ENCODE assay signal across 1 cellular context in the genomic region with DNA sequence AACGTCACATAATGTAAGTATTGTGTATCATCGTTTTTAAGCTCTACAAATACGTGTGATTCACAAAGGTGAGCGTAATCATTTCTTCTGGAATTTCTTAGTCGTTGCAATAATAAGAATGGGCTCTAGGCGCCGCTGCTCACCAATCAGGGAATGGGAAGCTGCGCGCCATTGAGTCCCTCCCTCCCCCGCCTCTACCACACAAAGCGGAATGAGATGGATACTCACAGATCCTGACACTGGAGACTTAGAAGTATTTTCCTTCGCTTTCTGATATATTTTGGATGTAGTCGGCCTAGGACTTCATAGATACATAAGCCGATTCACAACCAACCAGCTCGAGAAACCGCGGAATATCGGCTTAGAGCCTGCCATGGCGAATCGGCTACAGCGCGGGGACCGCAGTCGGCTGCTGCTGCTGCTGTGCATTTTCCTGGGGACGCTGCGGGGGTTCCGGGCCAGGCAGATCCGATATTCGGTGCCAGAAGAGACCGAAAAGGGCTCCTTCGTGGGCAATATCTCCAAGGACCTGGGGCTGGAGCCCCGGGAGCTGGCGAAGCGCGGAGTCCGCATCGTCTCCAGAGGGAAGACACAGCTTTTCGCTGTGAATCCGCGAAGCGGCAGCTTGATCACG.
TF ChIP-seq lines count a peak whose summit lies in the region.

A gene (plus strand): TSS at position 197 of the 634 bp plus-strand sequence. CDS start 177 bp downstream, at position 374.

TF ChIP-seq in K562, 482 proteins besides CTCF, POLR2A, EP300 and RAD21 (continued from another document):
- TF ChIP-seq, protein P1, sequence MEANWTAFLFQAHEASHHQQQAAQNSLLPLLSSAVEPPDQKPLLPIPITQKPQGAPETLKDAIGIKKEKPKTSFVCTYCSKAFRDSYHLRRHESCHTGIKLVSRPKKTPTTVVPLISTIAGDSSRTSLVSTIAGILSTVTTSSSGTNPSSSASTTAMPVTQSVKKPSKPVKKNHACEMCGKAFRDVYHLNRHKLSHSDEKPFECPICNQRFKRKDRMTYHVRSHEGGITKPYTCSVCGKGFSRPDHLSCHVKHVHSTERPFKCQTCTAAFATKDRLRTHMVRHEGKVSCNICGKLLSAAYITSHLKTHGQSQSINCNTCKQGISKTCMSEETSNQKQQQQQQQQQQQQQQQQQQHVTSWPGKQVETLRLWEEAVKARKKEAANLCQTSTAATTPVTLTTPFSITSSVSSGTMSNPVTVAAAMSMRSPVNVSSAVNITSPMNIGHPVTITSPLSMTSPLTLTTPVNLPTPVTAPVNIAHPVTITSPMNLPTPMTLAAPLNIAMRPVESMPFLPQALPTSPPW (CRISPR knock-in tag; IDR thresholded peaks at IDR 0.05), result peak; percentile 11; the same call in 1 of the 2 replicates
- TF ChIP-seq EGR1 (conservative IDR thresholded peaks at IDR 0.05) (0 out of 2 replicates have a peak, but pooled peaks have one; percentile 10), ZNF551 (CRISPR knock-in tag; IDR thresholded peaks at IDR 0.05) (no peak), ZNF830 (CRISPR knock-in tag; IDR thresholded peaks at IDR 0.05) (no peak), MTA1 (IDR thresholded peaks at IDR 0.05; ENCODE audit: borderline replicate concordance) (no peak), MAZ (CRISPR knock-in tag; conservative IDR thresholded peaks at IDR 0.05 in 1 of 2, IDR thresholded peaks at IDR 0.05 in 1 of 2) (peak in 1 of 2 experiments; percentile 33; a peak in 1 of 4 replicates), ZNF143 (CRISPR knock-in tag; IDR thresholded peaks at IDR 0.05) (no peak), CBX5 (IDR thresholded peaks at IDR 0.05; ENCODE audit: borderline replicate concordance, low read depth) (no peak), YY1 (IDR thresholded peaks at IDR 0.05; ENCODE audit: borderline replicate concordance in 1 of 3, control insufficient read depth in 1 of 3, extremely low read depth in 1 of 3, insufficient read depth in 3 of 3, insufficient read length in 1 of 3, insufficient replicate concordance in 2 of 3, low read depth in 1 of 3, low read length in 2 of 3) (peak in 1 of 3 experiments; percentile 47), SMC3 (conservative IDR thresholded peaks at IDR 0.05; ENCODE audit: insufficient read depth, low read depth, low read length) (0 out of 2 replicates have a peak, but pooled peaks have one; percentile 14), SP1 (CRISPR knock-in tag; IDR thresholded peaks at IDR 0.05) (no peak), KLF16 (IDR thresholded peaks at IDR 0.05) (0 out of 2 replicates have a peak, but pooled peaks have one; percentile 34), FOXK1 (CRISPR knock-in tag; IDR thresholded peaks at IDR 0.05; ENCODE audit: borderline replicate concordance) (no peak), FIP1L1 (IDR thresholded peaks at IDR 0.05; ENCODE audit: low read depth, low read length, poor library complexity, severe bottlenecking) (no peak), HDAC6 (IDR thresholded peaks at IDR 0.05; ENCODE audit: low read depth, low read length) (no peak)
- TF ChIP-seq, protein P2, sequence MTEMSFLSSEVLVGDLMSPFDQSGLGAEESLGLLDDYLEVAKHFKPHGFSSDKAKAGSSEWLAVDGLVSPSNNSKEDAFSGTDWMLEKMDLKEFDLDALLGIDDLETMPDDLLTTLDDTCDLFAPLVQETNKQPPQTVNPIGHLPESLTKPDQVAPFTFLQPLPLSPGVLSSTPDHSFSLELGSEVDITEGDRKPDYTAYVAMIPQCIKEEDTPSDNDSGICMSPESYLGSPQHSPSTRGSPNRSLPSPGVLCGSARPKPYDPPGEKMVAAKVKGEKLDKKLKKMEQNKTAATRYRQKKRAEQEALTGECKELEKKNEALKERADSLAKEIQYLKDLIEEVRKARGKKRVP (CRISPR knock-in tag; IDR thresholded peaks at IDR 0.05), result no peak
- TF ChIP-seq, protein P3, sequence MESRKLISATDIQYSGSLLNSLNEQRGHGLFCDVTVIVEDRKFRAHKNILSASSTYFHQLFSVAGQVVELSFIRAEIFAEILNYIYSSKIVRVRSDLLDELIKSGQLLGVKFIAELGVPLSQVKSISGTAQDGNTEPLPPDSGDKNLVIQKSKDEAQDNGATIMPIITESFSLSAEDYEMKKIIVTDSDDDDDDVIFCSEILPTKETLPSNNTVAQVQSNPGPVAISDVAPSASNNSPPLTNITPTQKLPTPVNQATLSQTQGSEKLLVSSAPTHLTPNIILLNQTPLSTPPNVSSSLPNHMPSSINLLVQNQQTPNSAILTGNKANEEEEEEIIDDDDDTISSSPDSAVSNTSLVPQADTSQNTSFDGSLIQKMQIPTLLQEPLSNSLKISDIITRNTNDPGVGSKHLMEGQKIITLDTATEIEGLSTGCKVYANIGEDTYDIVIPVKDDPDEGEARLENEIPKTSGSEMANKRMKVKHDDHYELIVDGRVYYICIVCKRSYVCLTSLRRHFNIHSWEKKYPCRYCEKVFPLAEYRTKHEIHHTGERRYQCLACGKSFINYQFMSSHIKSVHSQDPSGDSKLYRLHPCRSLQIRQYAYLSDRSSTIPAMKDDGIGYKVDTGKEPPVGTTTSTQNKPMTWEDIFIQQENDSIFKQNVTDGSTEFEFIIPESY (CRISPR knock-in tag; IDR thresholded peaks at IDR 0.05), result peak; percentile 73
